In the genomic region with DNA sequence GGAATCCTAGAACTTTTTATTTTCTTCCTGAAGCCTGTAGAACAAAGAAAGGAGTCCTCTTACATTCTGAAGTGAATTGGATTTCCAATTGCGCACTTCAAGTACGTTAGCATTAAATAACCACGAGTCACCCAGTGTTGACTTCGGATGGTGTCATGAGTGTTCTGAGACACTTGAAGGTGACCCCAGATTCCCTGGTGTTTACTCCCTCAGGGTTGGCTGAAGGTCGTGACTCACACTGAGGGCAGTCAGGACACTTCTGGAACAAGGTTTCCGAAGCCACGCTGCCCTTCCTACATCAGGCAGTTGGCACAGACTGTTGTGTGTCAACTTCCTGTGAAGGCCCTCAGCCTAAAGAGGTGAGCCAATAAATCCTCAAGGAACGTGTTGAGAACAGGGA, we compare ENCODE assay signal across 11 cellular contexts.
DNase-seq lines count a peak whose midpoint lies in the region; ATAC-seq and FAIRE-seq lines count a peak whose summit lies in the region.
"Had no signal": no experiment of that assay in that cellular context is flagged by ENCODE, and none has a peak within 500 bp of the region (broad histone marks: within the 10 kb centered on the region; RNA-seq: fewer than 3 reads in every experiment).

No MANE protein-coding gene starts in this region.

- DNase-seq in HCEC 1CT = peak; percentile 86
- DNase-seq in brain pericyte (ENCODE audit: low read depth, low spot score) = peak; percentile 42
- DNase-seq in right cardiac atrium = peak; percentile 46 to 72 (median 65)
- peak; percentile 4 for DNase-seq in small intestine
- DNase-seq in activated CD4-positive, alpha-beta T cell treated with anti-CD3 and anti-CD28 coated beads for 1 hour = no peak
- no peak for DNase-seq in RPMI8226
- DNase-seq: effector CD8-positive, alpha-beta T cell; MV-4-11 had no signal

- H3K4me1 Mint-ChIP-seq in activated T-helper 17 cell treated with anti-CD3 and anti-CD28 coated beads, Interleukin-2, amount 50 U/mL, for 72 hours = no peaks in the 10 kb centered on the region
- H3K4me1 Mint-ChIP-seq: nephron had no signal

- no peak overlapping the region for H3K4me3 Mint-ChIP-seq in activated T-helper 17 cell treated with anti-CD3 and anti-CD28 coated beads, Interleukin-2, amount 50 U/mL, for 72 hours
- H3K4me3 Mint-ChIP-seq: nephron had no signal

- WGBS in right cardiac atrium = 53% methylated on average over 8 of the region's 8 CpGs
- WGBS in small intestine, 3 donors = 66 to 78% (median 76%) methylated on average over 8 of the region's 8 CpGs

- H3K4me3 ChIP-seq in right cardiac atrium (ENCODE audit: low read length) (no peak overlapping the region), small intestine (ENCODE audit: low read depth in 1 of 2, low read length in 2 of 2) (no peak overlapping the region)

- intact Hi-C loops in right cardiac atrium (cut with DNase I) = no loop called here

- H3K27ac Mint-ChIP-seq in activated T-helper 17 cell treated with anti-CD3 and anti-CD28 coated beads, Interleukin-2, amount 50 U/mL, for 72 hours = no peak overlapping the region

- H3K27ac ChIP-seq in right cardiac atrium (ENCODE audit: low read length) (peak overlapping the region; percentile 95), small intestine (ENCODE audit: low read depth in 1 of 2, low read length in 1 of 2) (peak overlapping the region in 1 of 2 donors; percentile 83)

- peaks cover 4% of the 10 kb centered on the region for H3K4me1 ChIP-seq in right cardiac atrium (ENCODE audit: control insufficient read depth, insufficient read depth, low read length)
- peaks cover 0 to 2% of the 10 kb centered on the region in 2 donors for H3K4me1 ChIP-seq in small intestine (ENCODE audit: control insufficient read depth in 2 of 2, insufficient read depth in 1 of 2, low read depth in 1 of 2, low read length in 1 of 2)

- H3K9me3 Mint-ChIP-seq in activated T-helper 17 cell treated with anti-CD3 and anti-CD28 coated beads, Interleukin-2, amount 50 U/mL, for 72 hours = peaks cover 3% of the 10 kb centered on the region

- H3K27me3 Mint-ChIP-seq in activated T-helper 17 cell treated with anti-CD3 and anti-CD28 coated beads, Interleukin-2, amount 50 U/mL, for 72 hours = peaks cover 9% of the 10 kb centered on the region

- no peaks in the 10 kb centered on the region for H3K36me3 ChIP-seq in small intestine (ENCODE audit: control insufficient read depth in 2 of 2, insufficient read depth in 2 of 2, low read length in 2 of 2)

- ATAC-seq in right cardiac atrium = peak; percentile 58 to 86
- no peak for ATAC-seq in HG02885 (IDR thresholded peaks at IDR 0.05; ENCODE audit: poor library complexity, unreplicated experiment)
- no peak for ATAC-seq in activated T-helper 17 cell treated with anti-CD3 and anti-CD28 coated beads, Interleukin-2, amount 50 U/mL, for 72 hours (replicated peaks)

- FAIRE-seq in small intestine (lab: Jason Lieb, UNC) = no peak

- H3K27me3 ChIP-seq in right cardiac atrium (ENCODE audit: control insufficient read depth, insufficient read depth) (no peaks in the 10 kb centered on the region), small intestine (ENCODE audit: control insufficient read depth in 2 of 2, insufficient read depth in 2 of 2, low read length in 2 of 2) (no peaks in the 10 kb centered on the region)

- no peaks in the 10 kb centered on the region for H3K9me3 ChIP-seq in right cardiac atrium (ENCODE audit: control insufficient read depth, low read length)
- no peaks in the 10 kb centered on the region for H3K9me3 ChIP-seq in small intestine (ENCODE audit: control insufficient read depth, low read depth)

- no peaks in the 10 kb centered on the region for H3K36me3 Mint-ChIP-seq in activated T-helper 17 cell treated with anti-CD3 and anti-CD28 coated beads, Interleukin-2, amount 50 U/mL, for 72 hours (ENCODE audit: low read depth)

Comparison
In these comparisons a context has a peak if more than half of its experiments do, and no peak if none do; other contexts are left out.
1. DNase-seq: peak in HCEC 1CT (single experiment), brain pericyte (single experiment), right cardiac atrium (3 of 3) and small intestine (single experiment); none in activated CD4-positive, alpha-beta T cell treated with anti-CD3 and anti-CD28 coated beads for 1 hour (single experiment) and RPMI8226 (single experiment).
2. ATAC-seq: peak in right cardiac atrium (2 of 2); none in HG02885 (single experiment) and activated T-helper 17 cell treated with anti-CD3 and anti-CD28 coated beads, Interleukin-2, amount 50 U/mL, for 72 hours (single experiment).